ENCODE assay signal across 8 cellular contexts in genomic region chr17:49360796-49361128, GRCh38. TPM values are rescaled to one million over a fixed set of nuclear protein-coding genes. Genes with fewer than 3 reads are reported as not detected.
A peak's percentile ranks its signal among the peaks of the same experiment; 100 is the strongest.
DNase-seq lines count a peak whose midpoint lies in the region; ATAC-seq and TF ChIP-seq lines count a peak whose summit lies in the region.

No MANE protein-coding gene starts in this region.

- no peak overlapping the region for H2AFZ ChIP-seq in GM23338

- H3K27me3 ChIP-seq in GM23338 (ENCODE audit: insufficient read depth) (no peaks in the 10 kb centered on the region), iPS-18a (ENCODE audit: control insufficient read depth, insufficient read depth, low read length) (no peaks in the 10 kb centered on the region)

- no peaks in the 10 kb centered on the region; the same call in 2 of the 3 replicates for H3K9me3 Mint-ChIP-seq in GM23338
- no peaks in the 10 kb centered on the region for H3K9me3 Mint-ChIP-seq in activated T-cell treated with anti-CD3 and anti-CD28 coated beads, Interleukin-2, amount 50 U/mL, for 72 hours
- no peaks in the 10 kb centered on the region for H3K9me3 Mint-ChIP-seq in stimulated activated effector memory CD8-positive, alpha-beta T cell treated with anti-CD3 and anti-CD28 coated beads, Interleukin-12 subunit alpha, Interleukin-12 subunit beta, amount 100 ng/mL, for 72 hours

- H3K27ac Mint-ChIP-seq in GM23338: peak overlapping the region; percentile 78
- H3K27ac Mint-ChIP-seq in activated T-cell treated with anti-CD3 and anti-CD28 coated beads, Interleukin-2, amount 50 U/mL, for 72 hours: peak overlapping the region; percentile 77
- H3K27ac Mint-ChIP-seq in stimulated activated effector memory CD8-positive, alpha-beta T cell treated with anti-CD3 and anti-CD28 coated beads, Interleukin-12 subunit alpha, Interleukin-12 subunit beta, amount 100 ng/mL, for 72 hours: peak overlapping the region; percentile 89

- H3K4me1 ChIP-seq in GM23338 (ENCODE audit: insufficient read depth) (peaks cover 38% of the 10 kb centered on the region), iPS-18a (ENCODE audit: control insufficient read depth, low read depth, low read length) (peaks cover 22% of the 10 kb centered on the region)

- no peaks in the 10 kb centered on the region for H3K9me2 ChIP-seq in GM23338 (ENCODE audit: insufficient read depth)

- peak overlapping the region; percentile 89 for H3K4me3 Mint-ChIP-seq in GM23338
- peak overlapping the region; percentile 86 to 91 for H3K4me3 Mint-ChIP-seq in activated T-cell treated with anti-CD3 and anti-CD28 coated beads, Interleukin-2, amount 50 U/mL, for 72 hours
- peak overlapping the region; percentile 86 for H3K4me3 Mint-ChIP-seq in stimulated activated effector memory CD8-positive, alpha-beta T cell treated with anti-CD3 and anti-CD28 coated beads, Interleukin-12 subunit alpha, Interleukin-12 subunit beta, amount 100 ng/mL, for 72 hours

- ATAC-seq in GM23338: peak; percentile 8
- ATAC-seq in activated T-cell treated with anti-CD3 and anti-CD28 coated beads, Interleukin-2, amount 50 U/mL, for 72 hours (replicated peaks in 1 of 2): no peak
- ATAC-seq in stimulated activated effector memory CD8-positive, alpha-beta T cell treated with anti-CD3 and anti-CD28 coated beads, Interleukin-12 subunit alpha, Interleukin-12 subunit beta, amount 100 ng/mL, for 72 hours: no peak

- H3K36me3 Mint-ChIP-seq in GM23338 (ENCODE audit: low read depth): no peaks in the 10 kb centered on the region; the same call in 2 of the 3 replicates
- peaks cover 4 to 5% of the 10 kb centered on the region in 2 donors for H3K36me3 Mint-ChIP-seq in activated T-cell treated with anti-CD3 and anti-CD28 coated beads, Interleukin-2, amount 50 U/mL, for 72 hours (ENCODE audit: insufficient read depth in 2 of 2)
- H3K36me3 Mint-ChIP-seq in stimulated activated effector memory CD8-positive, alpha-beta T cell treated with anti-CD3 and anti-CD28 coated beads, Interleukin-12 subunit alpha, Interleukin-12 subunit beta, amount 100 ng/mL, for 72 hours: peaks cover 28% of the 10 kb centered on the region

- no peaks in the 10 kb centered on the region for H3F3A ChIP-seq in GM23338 (replicated peaks; ENCODE audit: low read depth)

- peaks cover 54% of the 10 kb centered on the region for H3K79me2 ChIP-seq in GM23338 (replicated peaks; ENCODE audit: insufficient read depth)

- H3K27ac ChIP-seq in GM23338 (ENCODE audit: low read depth) (no peak overlapping the region), iPS-18a (ENCODE audit: low read length) (no peak overlapping the region)

- peaks cover 41% of the 10 kb centered on the region for H3K4me1 Mint-ChIP-seq in GM23338
- H3K4me1 Mint-ChIP-seq in activated T-cell treated with anti-CD3 and anti-CD28 coated beads, Interleukin-2, amount 50 U/mL, for 72 hours (ENCODE audit: low read depth): peaks cover 55% of the 10 kb centered on the region
- peaks cover 53% of the 10 kb centered on the region for H3K4me1 Mint-ChIP-seq in stimulated activated effector memory CD8-positive, alpha-beta T cell treated with anti-CD3 and anti-CD28 coated beads, Interleukin-12 subunit alpha, Interleukin-12 subunit beta, amount 100 ng/mL, for 72 hours

- H3K36me3 ChIP-seq in GM23338 (ENCODE audit: insufficient read depth) (no peaks in the 10 kb centered on the region), iPS-18a (ENCODE audit: control insufficient read depth, low read depth, low read length) (no peaks in the 10 kb centered on the region)

- peak; percentile 31 for DNase-seq in 8988T
- no peak for DNase-seq in GM23338 (ENCODE audit: low spot score)
- no peak for DNase-seq in activated T-cell treated with anti-CD3 and anti-CD28 coated beads, Interleukin-2, amount 50 U/mL, for 72 hours
- DNase-seq in stimulated activated effector memory CD8-positive, alpha-beta T cell treated with anti-CD3 and anti-CD28 coated beads, Interleukin-12 subunit alpha, Interleukin-12 subunit beta, amount 100 ng/mL, for 72 hours (ENCODE audit: low spot score in 2 of 2): no peak
- DNase-seq in A172 (ENCODE audit: low spot score): no peak
- DNase-seq in DMS114 treated with DMSO at 0.1 percent for 48 hours (lab: John Stamatoyannopoulos, UW; ENCODE audit: unreplicated experiment): no peak
- no peak for DNase-seq in activated CD8-positive, alpha-beta memory T cell treated with anti-CD3 and anti-CD28 coated beads, Interleukin-2, amount 50 U/mL, for 4 hours

- no peaks in the 10 kb centered on the region for H3K9me3 ChIP-seq in iPS-18a (ENCODE audit: control insufficient read depth, low read depth, low read length)

- peaks cover 12% of the 10 kb centered on the region for H4K20me1 ChIP-seq in GM23338 (replicated peaks; ENCODE audit: insufficient read depth)

- peak overlapping the region; percentile 81 for H3K9ac ChIP-seq in iPS-18a (ENCODE audit: low read length)

- H3K27me3 Mint-ChIP-seq in GM23338 (ENCODE audit: insufficient read depth, low read depth, poor library complexity): peaks cover 7% of the 10 kb centered on the region
- peaks cover 7% of the 10 kb centered on the region for H3K27me3 Mint-ChIP-seq in activated T-cell treated with anti-CD3 and anti-CD28 coated beads, Interleukin-2, amount 50 U/mL, for 72 hours (ENCODE audit: low read depth)

- no peak for TF ChIP-seq CTCF in GM23338 (conservative IDR thresholded peaks at IDR 0.05; ENCODE audit: low read depth in 2 of 2)

- H3K4me2 ChIP-seq in GM23338: peak overlapping the region; percentile 91

- H3K4me3 ChIP-seq in GM23338 (peak overlapping the region; percentile 93), iPS-18a (ENCODE audit: low read length) (peak overlapping the region; percentile 77)

TF ChIP-seq in GM23338, 12 proteins besides CTCF, POLR2A, EP300 and RAD21 (continues in another document):
- TF ChIP-seq EZH2 (IDR thresholded peaks at IDR 0.05; ENCODE audit: low read depth, unreplicated experiment): no peak

RNA-seq across cellular contexts. Expression of gene ZNF652, which starts 1.3 kb away (rescaled TPM):
- total RNA-seq in GM23338 (2014; rRNA removed; shearing (Covaris generic)): 50.1 and 54.5 TPM in 2 replicates
- 34.9 and 36.2 TPM in 2 replicates for polyA plus RNA-seq in GM23338 (2016; fragmentation: Nextera tagmentation; extraction: Ambion mirVana)
- 10 to 100 TPM in 1 of 2 donors, 1 to 10 TPM in 1; 8.3 to 13.2 TPM for total RNA-seq in activated T-cell treated with anti-CD3 and anti-CD28 coated beads, Interleukin-2, amount 50 U/mL, for 72 hours
- 17.8 and 21.0 TPM in 2 replicates for total RNA-seq in A172 (2014; rRNA removed; shearing (Covaris generic))

RNA-seq across cellular contexts. Expression of gene PHB1, which starts 53.9 kb away (rescaled TPM):
- total RNA-seq in GM23338 (2014; rRNA removed; shearing (Covaris generic)): 211 and 215 TPM in 2 replicates
- polyA plus RNA-seq in GM23338 (2016; fragmentation: Nextera tagmentation; extraction: Ambion mirVana): 172 and 194 TPM in 2 replicates
- total RNA-seq in activated T-cell treated with anti-CD3 and anti-CD28 coated beads, Interleukin-2, amount 50 U/mL, for 72 hours: 100 to 1,000 TPM in 1 of 2 donors, 10 to 100 TPM in 1; 91.4 to 119 TPM
- total RNA-seq in A172 (2014; rRNA removed; shearing (Covaris generic)): 280 and 302 TPM in 2 replicates
